ENCODE assay signal across 29 cellular contexts in the genomic region with DNA sequence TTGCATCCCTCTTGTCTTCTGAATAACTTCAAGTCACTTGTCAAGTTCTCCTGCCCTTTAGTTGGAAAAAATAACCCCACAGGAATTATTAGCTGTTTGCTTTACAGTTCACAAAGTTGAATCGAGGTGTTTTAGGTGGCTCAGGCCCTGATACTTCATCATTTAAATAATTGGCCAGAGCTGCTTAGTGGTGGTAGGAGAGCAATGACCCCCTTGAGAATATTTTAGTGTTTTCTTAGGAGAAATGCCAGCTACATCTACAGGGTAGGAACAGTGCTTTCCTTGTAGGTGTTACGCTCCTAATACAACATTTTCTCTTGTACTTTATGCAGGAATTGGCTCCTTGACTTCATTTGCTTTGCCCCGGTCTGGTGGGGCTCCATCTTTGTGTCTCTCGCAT.
DNase-seq lines count a peak whose midpoint lies in the region; ATAC-seq and TF ChIP-seq lines count a peak whose summit lies in the region.
"Had no signal": no experiment of that assay in that cellular context is flagged by ENCODE, and none has a peak within 500 bp of the region (broad histone marks: within the 10 kb centered on the region; RNA-seq: fewer than 3 reads in every experiment).

No MANE protein-coding gene starts in this region.

- peaks cover 15% of the 10 kb centered on the region for H3K27me3 Mint-ChIP-seq in activated T-cell treated with anti-CD3 and anti-CD28 coated beads, Interleukin-2, amount 50 U/mL, for 72 hours (ENCODE audit: low read depth)

- peaks cover 43% of the 10 kb centered on the region for H3K36me3 ChIP-seq in HUES64 (ENCODE audit: insufficient read depth, low read length)
- H3K36me3 ChIP-seq in lower lobe of right lung, result peaks cover 8% of the 10 kb centered on the region
- H3K36me3 ChIP-seq in tibial artery, result peaks cover 0 to 10% (median 0%) of the 10 kb centered on the region in 3 donors
- no peaks in the 10 kb centered on the region for H3K36me3 ChIP-seq in testis (ENCODE audit: low read depth, missing control alignments)

- ATAC-seq in lower lobe of right lung (peak; percentile 55 to 59), HG03280 (IDR thresholded peaks at IDR 0.05; ENCODE audit: unreplicated experiment) (no peak), HG02870 (IDR thresholded peaks at IDR 0.05; ENCODE audit: unreplicated experiment) (no peak)
- ATAC-seq in activated T-cell treated with anti-CD3 and anti-CD28 coated beads, Interleukin-2, amount 50 U/mL, for 72 hours (replicated peaks in 1 of 2), result no peak
- ATAC-seq: left lobe of liver, psoas muscle, Right ventricle myocardium inferior had no signal

- intact Hi-C loops in lower lobe of right lung (cut with DNase I), result no loop called here
- intact Hi-C loops in tibial artery (cut with DNase I; ENCODE audit: low total_unique reads), result no loop called here
- intact Hi-C loops in testis (cut with DNase I; ENCODE audit: low total_unique reads), result no loop called here

- no peak overlapping the region for H3K27ac Mint-ChIP-seq in activated T-cell treated with anti-CD3 and anti-CD28 coated beads, Interleukin-2, amount 50 U/mL, for 72 hours
- H3K27ac Mint-ChIP-seq: activated CD4-positive, alpha-beta T cell treated with anti-CD3 and anti-CD28 coated beads, Interleukin-2, amount 10 ng/mL, durations not matched to agents 7 days and 5 days; naive B cell; stimulated activated naive CD8-positive, alpha-beta T cell treated with anti-CD3 and anti-CD28 coated beads, Interleukin-15, amount 100 ng/mL, for 72 hours had no signal

- peaks cover 2 to 7% of the 10 kb centered on the region in 2 donors for H3K9me3 Mint-ChIP-seq in activated T-cell treated with anti-CD3 and anti-CD28 coated beads, Interleukin-2, amount 50 U/mL, for 72 hours

- peak overlapping the region; percentile 46 for H3K9ac ChIP-seq in HUES64 (ENCODE audit: low read depth, low read length)
- H3K9ac ChIP-seq: BLaER1 treated with 17β-estradiol and CSF1 and Interleukin-3, amounts not matched to agents 10 nM and 100 nM had no signal

- no peak for TF ChIP-seq CTCF in lower lobe of right lung (IDR thresholded peaks at IDR 0.05)
- no peak for TF ChIP-seq CTCF in tibial artery (IDR thresholded peaks at IDR 0.05)
- no peak for TF ChIP-seq CTCF in testis (IDR thresholded peaks at IDR 0.05)

- peak overlapping the region; percentile 97 for H3K27ac ChIP-seq in HUES64 (ENCODE audit: low read depth, low read length)
- peak overlapping the region; percentile 84 for H3K27ac ChIP-seq in caudate nucleus (ENCODE audit: low read depth, low read length)
- peak overlapping the region; percentile 5 for H3K27ac ChIP-seq in lower lobe of right lung
- H3K27ac ChIP-seq in tibial artery, result peak overlapping the region; percentile 4 to 23
- no peak overlapping the region for H3K27ac ChIP-seq in testis
- H3K27ac ChIP-seq: BLaER1 treated with 17β-estradiol and CSF1 and Interleukin-3, amounts not matched to agents 10 nM and 100 nM; esophagus squamous epithelium; PC-9; psoas muscle; VCaP had no signal

- no peak for TF ChIP-seq POLR2A in testis (IDR thresholded peaks at IDR 0.05)

- no peaks in the 10 kb centered on the region for H3K27me3 ChIP-seq in HUES64 (ENCODE audit: insufficient read depth, low read length)
- H3K27me3 ChIP-seq in lower lobe of right lung (ENCODE audit: low read depth), result no peaks in the 10 kb centered on the region
- H3K27me3 ChIP-seq in tibial artery, result no peaks in the 10 kb centered on the region
- H3K27me3 ChIP-seq in testis, result no peaks in the 10 kb centered on the region
- H3K27me3 ChIP-seq: BLaER1 treated with 17β-estradiol and CSF1 and Interleukin-3, amounts not matched to agents 10 nM and 100 nM; esophagus squamous epithelium; upper lobe of left lung had no signal

- WGBS in HUES64, result 82% methylated on average over 4 of the region's 4 CpGs
- WGBS in testis, 2 donors, result 74 to 82% methylated on average over 4 of the region's 4 CpGs

- peaks cover 3% of the 10 kb centered on the region; the same call in 1 of the 2 replicates for H3K9me3 ChIP-seq in HUES64 (ENCODE audit: insufficient read depth, low read depth, low read length)
- no peaks in the 10 kb centered on the region for H3K9me3 ChIP-seq in lower lobe of right lung
- no peaks in the 10 kb centered on the region for H3K9me3 ChIP-seq in tibial artery
- no peaks in the 10 kb centered on the region for H3K9me3 ChIP-seq in testis
- H3K9me3 ChIP-seq: Caco-2, esophagus squamous epithelium, psoas muscle, upper lobe of left lung had no signal

- H3K4me3 Mint-ChIP-seq in activated T-cell treated with anti-CD3 and anti-CD28 coated beads, Interleukin-2, amount 50 U/mL, for 72 hours, result no peak overlapping the region
- H3K4me3 Mint-ChIP-seq: activated CD4-positive, alpha-beta T cell treated with anti-CD3 and anti-CD28 coated beads, Interleukin-2, amount 10 ng/mL, durations not matched to agents 7 days and 5 days; activated T-cell treated with anti-CD3 and anti-CD28 coated beads, Interleukin-2, amount 50 U/mL, for 4 hours; naive B cell; stimulated activated naive CD8-positive, alpha-beta T cell treated with anti-CD3 and anti-CD28 coated beads, Interleukin-15, amount 100 ng/mL, for 72 hours had no signal

- DNase-seq in caudate nucleus (lab: John Stamatoyannopoulos, UW) (no peak), lower lobe of right lung (no peak), tibial artery (no peak), testis (no peak)
- no peak for DNase-seq in activated T-cell treated with anti-CD3 and anti-CD28 coated beads, Interleukin-2, amount 50 U/mL, for 72 hours
- DNase-seq: activated CD4-positive, alpha-beta T cell treated with anti-CD3 and anti-CD28 coated beads, Interleukin-2, amount 10 ng/mL, durations not matched to agents 7 days and 5 days; activated naive CD4-positive, alpha-beta T cell; activated T-cell treated with anti-CD3 and anti-CD28 coated beads, Interleukin-2, amount 50 U/mL, for 4 hours; Caco-2; cortex of kidney; esophagus squamous epithelium; foreskin melanocyte; GF-D8; KG1; MM.1S; naive B cell; NCI-H1436; NCI-H510A; PC-9; psoas muscle; upper lobe of left lung had no signal

- H3K4me3 ChIP-seq in HUES64 (ENCODE audit: low read length) (no peak overlapping the region), lower lobe of right lung (no peak overlapping the region), tibial artery (no peak overlapping the region), testis (no peak overlapping the region)
- H3K4me3 ChIP-seq: BLaER1 treated with 17β-estradiol and CSF1 and Interleukin-3, amounts not matched to agents 10 nM and 100 nM; esophagus squamous epithelium; PC-9; psoas muscle; upper lobe of left lung had no signal

- H3K4me1 ChIP-seq in HUES64 (ENCODE audit: insufficient read depth, low read length) (peaks cover 56% of the 10 kb centered on the region), lower lobe of right lung (peaks cover 48% of the 10 kb centered on the region), tibial artery (peaks cover 0 to 50% (median 9%) of the 10 kb centered on the region in 4 donors), testis (peaks cover 5% of the 10 kb centered on the region)

- peaks cover 19% of the 10 kb centered on the region for H3K4me1 Mint-ChIP-seq in activated T-cell treated with anti-CD3 and anti-CD28 coated beads, Interleukin-2, amount 50 U/mL, for 72 hours (ENCODE audit: low read depth)
- H3K4me1 Mint-ChIP-seq: activated CD4-positive, alpha-beta T cell treated with anti-CD3 and anti-CD28 coated beads, Interleukin-2, amount 10 ng/mL, durations not matched to agents 7 days and 5 days; naive B cell had no signal

- H3K36me3 Mint-ChIP-seq in activated T-cell treated with anti-CD3 and anti-CD28 coated beads, Interleukin-2, amount 50 U/mL, for 72 hours (ENCODE audit: insufficient read depth in 2 of 2), result peaks cover 5 to 9% of the 10 kb centered on the region in 2 donors

Comparison
In these comparisons a context has a peak if more than half of its experiments do, and no peak if none do; other contexts are left out.
1. H3K27ac ChIP-seq: peak in HUES64 (single experiment), caudate nucleus (single experiment), lower lobe of right lung (single experiment) and tibial artery (2 of 2); none in testis (0 of 2).
2. ATAC-seq: peak in lower lobe of right lung (2 of 2); none in activated T-cell treated with anti-CD3 and anti-CD28 coated beads, Interleukin-2, amount 50 U/mL, for 72 hours (0 of 2), HG03280 (single experiment) and HG02870 (single experiment).